Comparison of ENCODE assay signal across 11 cellular contexts in genomic region chr19:10874019-10874418, GRCh38. TPM values are rescaled to one million over a fixed set of nuclear protein-coding genes. Genes with fewer than 3 reads are reported as not detected.
A peak's percentile ranks its signal among the peaks of the same experiment; 100 is the strongest.
DNase-seq lines count a peak whose midpoint lies in the region; ATAC-seq and TF ChIP-seq lines count a peak whose summit lies in the region.
"Had no signal": no experiment of that assay in that cellular context is flagged by ENCODE, and none has a peak within 500 bp of the region (broad histone marks: within the 10 kb centered on the region; RNA-seq: fewer than 3 reads in every experiment).

No MANE protein-coding gene starts in this region.

- no peak overlapping the region for H3K4me2 ChIP-seq in PC-3 (ENCODE audit: low read length)

- H3K4me1 Mint-ChIP-seq in mesothelial cell of epicardium = peaks cover 15% of the 10 kb centered on the region

- H3K27ac Mint-ChIP-seq in mesothelial cell of epicardium = no peak overlapping the region

- DNase-seq in PC-3 (peak; percentile 32), mesothelial cell of epicardium (ENCODE audit: low spot score in 2 of 2, unreplicated experiment in 2 of 2) (no peak), NCI-H1436 (lab: John Stamatoyannopoulos, UW) (no peak)
- DNase-seq: activated effector memory CD4-positive, alpha-beta T cell treated with anti-CD3 and anti-CD28 coated beads, Interleukin-2, amount 50 U/mL, for 16 hours; foreskin keratinocyte; NCI-H2081; ovary had no signal

- H3K4me3 ChIP-seq in GM08714 (ENCODE audit: low read length) (0 out of 2 replicates have a peak overlapping the region, but pooled peaks have one; percentile 7), PC-3 (ENCODE audit: low read length) (no peak overlapping the region)
- H3K4me3 ChIP-seq: coronary artery, ovary had no signal

- no peaks in the 10 kb centered on the region for H3F3A ChIP-seq in PC-3 (ENCODE audit: low read length, unreplicated experiment)

- no peak overlapping the region for H3K9ac ChIP-seq in PC-3 (ENCODE audit: low read length)

- intact Hi-C loops in PC-3 (cut with micrococcal nuclease) = loop anchor here (5.0 kb wide), 1 partner anchor 43 kb away; no protein-coding TSS in a partner anchor

- no TSS peak for BruUV-seq in PC-3 (replicated peaks; lab: Mats Ljungman, UMichigan)

- peak overlapping the region; percentile 42 for H3K4me3 Mint-ChIP-seq in mesothelial cell of epicardium

- no peaks in the 10 kb centered on the region for H3K9me3 ChIP-seq in PC-3 (ENCODE audit: low read length)
- H3K9me3 ChIP-seq: ovary had no signal

- CTCF ChIA-PET in PC-3 (lab: Charles Lee) = no interaction called here

- H3K4me1 ChIP-seq in PC-3 (ENCODE audit: insufficient read depth, low read length) = peaks cover 8% of the 10 kb centered on the region; the same call in 1 of the 2 replicates

- H4K20me1 ChIP-seq in PC-3 (ENCODE audit: low read length) = no peaks in the 10 kb centered on the region

- POLR2A ChIA-PET in PC-3 (lab: Charles Lee; ENCODE audit: unreplicated experiment) = interaction anchor here (0.6 kb wide), 1 partner anchor 38 kb away, joined by 3 read pairs; no protein-coding TSS in a partner anchor

- H3K9me3 Mint-ChIP-seq in mesothelial cell of epicardium = no peaks in the 10 kb centered on the region

- H3K27me3 ChIP-seq in PC-3 (ENCODE audit: low read length) = no peaks in the 10 kb centered on the region
- H3K27me3 ChIP-seq: foreskin keratinocyte, ovary had no signal

- H3K27me3 Mint-ChIP-seq in mesothelial cell of epicardium (ENCODE audit: low read depth) = no peaks in the 10 kb centered on the region

- no peaks in the 10 kb centered on the region for H3K36me3 ChIP-seq in PC-3 (ENCODE audit: low read depth, low read length)
- H3K36me3 ChIP-seq: ovary had no signal

- H3K36me3 Mint-ChIP-seq in mesothelial cell of epicardium = no peaks in the 10 kb centered on the region

- TF ChIP-seq CTCF in PC-3 (conservative IDR thresholded peaks at IDR 0.05; ENCODE audit: low read depth, low read length) (no peak), mesothelial cell of epicardium (IDR thresholded peaks at IDR 0.05; ENCODE audit: unreplicated experiment) (no peak)

- no peaks in the 10 kb centered on the region for H3K9me2 ChIP-seq in PC-3 (replicated peaks; ENCODE audit: low read length)

- ATAC-seq in PC-3 = no peak
- no peak for ATAC-seq in HG03175 (IDR thresholded peaks at IDR 0.05; ENCODE audit: unreplicated experiment)
- no peak for ATAC-seq in HG03432 (IDR thresholded peaks at IDR 0.05; ENCODE audit: unreplicated experiment)
- ATAC-seq: foreskin keratinocyte had no signal

- H3K79me2 ChIP-seq in PC-3 (ENCODE audit: low read length) = peaks cover 70% of the 10 kb centered on the region

- H3K27ac ChIP-seq in PC-3 (ENCODE audit: low read length) = no peak overlapping the region
- H3K27ac ChIP-seq: coronary artery, foreskin keratinocyte, ovary had no signal

- H2AFZ ChIP-seq in PC-3 (ENCODE audit: low read length) = no peak overlapping the region

RNA-seq across cellular contexts. Expression of gene CARM1, which starts 2.7 kb away (rescaled TPM):
- total RNA-seq in PC-3 (2014; rRNA removed) (56.2 and 57.1 TPM in 2 replicates), mesothelial cell of epicardium (71.4 to 78.0 TPM (median 76.4 TPM) in 3 replicates)

RNA-seq across cellular contexts. Expression of gene C19orf38, which starts 25.8 kb away (rescaled TPM):
- total RNA-seq in PC-3 (2014; rRNA removed) (0.07 and 0.63 TPM in 2 replicates), mesothelial cell of epicardium (2.0 to 2.5 TPM (median 2.3 TPM) in 3 replicates)
- total RNA-seq: foreskin keratinocyte had no signal

RNA-seq across cellular contexts. Expression of gene TMED1, which starts 38.0 kb away (rescaled TPM):
- total RNA-seq in PC-3 (2014; rRNA removed) (81.2 and 94.6 TPM in 2 replicates), mesothelial cell of epicardium (30.0 to 35.0 TPM (median 30.9 TPM) in 3 replicates)

RNA-seq across cellular contexts. Expression of gene YIPF2, which starts 54.4 kb away (rescaled TPM):
- total RNA-seq in PC-3 (2014; rRNA removed) (126 and 131 TPM in 2 replicates), mesothelial cell of epicardium (62.8 to 66.2 TPM (median 64.4 TPM) in 3 replicates)

RNA-seq across cellular contexts. Expression of gene TIMM29, which starts 54.6 kb away (rescaled TPM):
- total RNA-seq in PC-3 (2014; rRNA removed) = 60.7 and 90.1 TPM in 2 replicates
- total RNA-seq in mesothelial cell of epicardium = 25.5 to 31.5 TPM (median 26.8 TPM) in 3 replicates
